In the genomic region with DNA sequence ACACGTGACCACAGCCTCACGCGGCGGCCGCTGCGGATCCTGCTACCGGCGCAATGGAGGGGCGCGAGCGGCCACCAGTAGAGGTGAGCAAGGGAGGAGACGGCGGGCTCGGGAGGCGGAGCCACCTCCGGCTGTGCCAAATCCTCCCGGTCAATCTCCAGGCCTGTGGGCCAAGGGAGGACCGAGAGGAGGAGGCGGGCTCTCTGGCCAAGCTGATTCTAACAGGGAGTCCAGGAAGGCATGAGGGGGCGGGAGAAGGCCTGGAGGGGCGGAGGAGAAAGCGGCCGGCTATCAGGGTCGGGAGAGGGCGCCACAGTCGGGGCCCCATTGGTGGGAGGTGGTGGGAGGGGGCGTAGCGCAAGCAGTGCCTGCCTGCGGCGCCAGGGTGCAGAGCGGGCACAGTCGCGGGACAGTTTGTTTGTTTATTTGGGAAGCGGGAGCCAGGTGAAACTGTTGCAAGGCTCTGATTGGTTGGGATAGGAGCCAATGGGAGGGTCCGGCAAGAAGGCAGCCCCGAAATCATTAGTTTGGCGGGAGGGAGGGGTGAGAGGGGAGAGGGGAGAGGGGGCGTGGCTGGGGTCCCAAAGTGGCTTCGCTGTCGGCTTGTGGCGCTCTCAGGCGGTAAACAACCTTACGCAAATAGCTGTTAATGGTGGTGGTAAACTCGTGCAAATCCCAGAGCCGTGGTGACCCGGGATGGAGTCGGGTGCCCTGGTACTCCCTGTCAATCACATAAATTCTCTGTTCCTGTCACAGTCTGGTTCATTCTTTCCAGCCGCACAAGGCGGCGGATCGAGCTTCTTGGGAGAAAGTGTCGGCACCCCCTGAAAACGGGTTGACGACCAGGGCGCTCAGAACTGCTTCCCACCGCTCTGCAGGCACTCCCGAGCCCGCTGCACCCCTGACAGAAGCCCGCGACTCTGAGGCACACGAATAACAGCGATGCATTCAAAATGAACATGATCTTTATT, we compare ENCODE assay signal across 8 cellular contexts. TPM values are rescaled to one million over a fixed set of nuclear protein-coding genes. Genes with fewer than 3 reads are reported as not detected.
DNase-seq lines count a peak whose midpoint lies in the region; ATAC-seq, FAIRE-seq and TF ChIP-seq lines count a peak whose summit lies in the region.

A gene (minus strand): TSS at position 55 of the 971 bp plus-strand sequence.

- no peak within 1 kb of the TSS for H3K9ac ChIP-seq in keratinocyte (ENCODE audit: control insufficient read depth, extremely low read depth, insufficient read depth, low read length)

- H3K79me2 ChIP-seq in keratinocyte (ENCODE audit: control insufficient read depth, insufficient read depth, low read length) = no peaks in the 10 kb centered on the region

- H3K9me3 Mint-ChIP-seq in activated CD4-positive, alpha-beta memory T cell treated with anti-CD3 and anti-CD28 coated beads, Interleukin-2, amount 10 ng/mL, durations not matched to agents 7 days and 5 days = no peaks in the 10 kb centered on the region

- H3K27ac ChIP-seq in heart left ventricle (no peak within 1 kb of the TSS), keratinocyte (ENCODE audit: control insufficient read depth, insufficient read depth, low read length) (no peak within 1 kb of the TSS), thyroid gland (peak within 1 kb of the TSS; percentile 40 to 59 (median 58)), RWPE1 (no peak within 1 kb of the TSS)

- no peaks in the 10 kb centered on the region for H3K9me1 ChIP-seq in keratinocyte (ENCODE audit: control insufficient read depth, extremely low read depth, insufficient read depth, low read length)

- H3K4me1 Mint-ChIP-seq in activated CD4-positive, alpha-beta memory T cell treated with anti-CD3 and anti-CD28 coated beads, Interleukin-2, amount 10 ng/mL, durations not matched to agents 7 days and 5 days = no peaks in the 10 kb centered on the region

- peak in 2 of 5 donors; percentile 22 to 44 for DNase-seq in heart left ventricle
- no peak for DNase-seq in Right ventricle myocardium inferior (ENCODE audit: missing footprints)
- DNase-seq in amniotic epithelial cell (ENCODE audit: low read depth) = peak; percentile 9
- DNase-seq in keratinocyte (ENCODE audit: low read depth, low spot score) = no peak
- DNase-seq in thyroid gland = peak; percentile 82 to 86
- DNase-seq in activated CD4-positive, alpha-beta memory T cell treated with anti-CD3 and anti-CD28 coated beads, Interleukin-2, amount 10 ng/mL, durations not matched to agents 7 days and 5 days = no peak
- DNase-seq in RWPE1 (ENCODE audit: low spot score) = no peak
- DNase-seq in MV-4-11 (lab: John Stamatoyannopoulos, UW) = no peak

- dilution Hi-C loops in keratinocyte (cut with MboI; ENCODE audit: extremely low pct_ligation_motif_present, low sequenced_read_pairs) = no loop called here

- TF ChIP-seq CTCF in heart left ventricle (IDR thresholded peaks at IDR 0.05) (no peak), keratinocyte (optimal IDR thresholded peaks at IDR 0.05 in 1 of 3, IDR thresholded peaks at IDR 0.05 in 1 of 3, conservative IDR thresholded peaks at IDR 0.05 in 1 of 3; ENCODE audit: extremely low read depth in 1 of 3, insufficient read depth in 2 of 3, low read length in 3 of 3) (no peak), thyroid gland (IDR thresholded peaks at IDR 0.05) (peak in 2 of 6 experiments; percentile 12 to 20), RWPE1 (conservative IDR thresholded peaks at IDR 0.05; ENCODE audit: low read depth) (no peak)

- H3K27ac Mint-ChIP-seq in activated CD4-positive, alpha-beta memory T cell treated with anti-CD3 and anti-CD28 coated beads, Interleukin-2, amount 10 ng/mL, durations not matched to agents 7 days and 5 days = no peak within 1 kb of the TSS

- H3K36me3 ChIP-seq in heart left ventricle (no peaks in the 10 kb centered on the region), keratinocyte (ENCODE audit: control insufficient read depth in 2 of 2, extremely low read depth in 1 of 2, insufficient read depth in 2 of 2, low read length in 2 of 2) (no peaks in the 10 kb centered on the region), thyroid gland (no peaks in the 10 kb centered on the region)

- POLR2A ChIA-PET in activated CD4-positive, alpha-beta memory T cell treated with anti-CD3 and anti-CD28 coated beads, Interleukin-2, amount 10 ng/mL, durations not matched to agents 7 days and 5 days (lab: Charles Lee) = no interaction called here
- POLR2A ChIA-PET in RWPE1 (lab: Yijun Ruan, JAX; ENCODE audit: low non-redundant PET) = no interaction called here

- H3K4me3 ChIP-seq in heart left ventricle = peak within 1 kb of the TSS in 11 of 12 donors; percentile 1 to 44 (median 35)
- peak within 1 kb of the TSS; percentile 7 to 44 (median 25) for H3K4me3 ChIP-seq in keratinocyte (ENCODE audit: control insufficient read depth in 2 of 3, extremely low read depth in 1 of 3, insufficient read depth in 2 of 3, low read depth in 1 of 3, low read length in 3 of 3)
- H3K4me3 ChIP-seq in thyroid gland (replicated peaks in 1 of 3) = peak within 1 kb of the TSS in 2 of 3 donors; percentile 23 to 25

- no peaks in the 10 kb centered on the region for H3K36me3 Mint-ChIP-seq in activated CD4-positive, alpha-beta memory T cell treated with anti-CD3 and anti-CD28 coated beads, Interleukin-2, amount 10 ng/mL, durations not matched to agents 7 days and 5 days (ENCODE audit: low read depth)

- FAIRE-seq in keratinocyte (lab: Jason Lieb, UNC) = no peak

- intact Hi-C loops in heart left ventricle (cut with DNase I) = no loop called here
- intact Hi-C loops in Right ventricle myocardium inferior (cut with DNase I) = no loop called here
- intact Hi-C loops in thyroid gland (cut with DNase I) = no loop called here

- no peak within 1 kb of the TSS for H3K4me3 Mint-ChIP-seq in activated CD4-positive, alpha-beta memory T cell treated with anti-CD3 and anti-CD28 coated beads, Interleukin-2, amount 10 ng/mL, durations not matched to agents 7 days and 5 days

- peak in 2 of 4 donors; percentile 18 to 28 for ATAC-seq in heart left ventricle
- no peak for ATAC-seq in Right ventricle myocardium inferior

- peak within 1 kb of the TSS; percentile 30 for H2AFZ ChIP-seq in keratinocyte (ENCODE audit: control insufficient read depth, low read length)

- no peaks in the 10 kb centered on the region for H4K20me1 ChIP-seq in keratinocyte (ENCODE audit: control insufficient read depth, extremely low read depth, insufficient read depth, low read length)

- H3K4me2 ChIP-seq in keratinocyte (ENCODE audit: control insufficient read depth, extremely low read depth, insufficient read depth, low read depth, low read length) = peak within 1 kb of the TSS; percentile 61

- H3K4me1 ChIP-seq in heart left ventricle (peaks cover 0 to 13% (median 0%) of the 10 kb centered on the region in 12 donors), keratinocyte (ENCODE audit: control insufficient read depth, extremely low read depth, insufficient read depth, low read length) (no peaks in the 10 kb centered on the region), thyroid gland (no peaks in the 10 kb centered on the region)

- peaks cover 27% of the 10 kb centered on the region for H3K27me3 Mint-ChIP-seq in activated CD4-positive, alpha-beta memory T cell treated with anti-CD3 and anti-CD28 coated beads, Interleukin-2, amount 10 ng/mL, durations not matched to agents 7 days and 5 days

- WGBS in heart left ventricle, 4 donors = 1 to 35% (median 17%) methylated on average over 56 to 62 of the region's 62 CpGs
- WGBS in thyroid gland, 2 donors = 1 to 13% methylated on average over 14 to 16 of the region's 62 CpGs

- no peaks in the 10 kb centered on the region for H3K9me3 ChIP-seq in heart left ventricle
- H3K9me3 ChIP-seq in keratinocyte (ENCODE audit: control insufficient read depth, low read depth, low read length) = peaks cover 2% of the 10 kb centered on the region
- no peaks in the 10 kb centered on the region for H3K9me3 ChIP-seq in thyroid gland

- peaks cover 0 to 87% (median 30%) of the 10 kb centered on the region in 9 donors for H3K27me3 ChIP-seq in heart left ventricle
- peaks cover 60% of the 10 kb centered on the region for H3K27me3 ChIP-seq in keratinocyte (ENCODE audit: control insufficient read depth, extremely low read depth, insufficient read depth, low read length)
- no peaks in the 10 kb centered on the region for H3K27me3 ChIP-seq in thyroid gland

- no peak for TF ChIP-seq POLR2A in heart left ventricle (IDR thresholded peaks at IDR 0.05)
- TF ChIP-seq POLR2A in thyroid gland (IDR thresholded peaks at IDR 0.05) = peak in 1 of 2 donors; percentile 40

- CTCF ChIA-PET in activated CD4-positive, alpha-beta memory T cell treated with anti-CD3 and anti-CD28 coated beads, Interleukin-2, amount 10 ng/mL, durations not matched to agents 7 days and 5 days (lab: Charles Lee) = no interaction called here
- CTCF ChIA-PET in RWPE1 (lab: Yijun Ruan, JAX) = interaction anchor here (0.7 kb wide), 1 partner anchor 17 kb away, joined by 3 read pairs; no protein-coding TSS in a partner anchor

RNA-seq across cellular contexts. Expression of the gene that starts here (rescaled TPM):
- under 1 TPM in 1 of 9 donors, not detected in 8; 0.11 TPM for total RNA-seq in heart left ventricle
- polyA plus RNA-seq in heart left ventricle = not detected
- total RNA-seq in Right ventricle myocardium inferior = not detected
- not detected in 3 replicates for polyA plus RNA-seq in keratinocyte
- polyA plus RNA-seq in keratinocyte (2011; ENCODE audit: low read depth) = not detected
- polyA plus RNA-seq in keratinocyte (2011; cell fraction: cytosol; rRNA removed) = not detected in 2 replicates
- polyA plus RNA-seq in keratinocyte (2011; cell fraction: nucleus; rRNA removed) = not detected in 2 replicates
- not detected in 2 replicates for polyA plus RNA-seq in keratinocyte (2012; ENCODE audit: low replicate concordance)
- polyA minus RNA-seq in keratinocyte = 0.13 TPM in 1 of 3 replicates, not detected in the others
- polyA minus RNA-seq in keratinocyte (2011; cell fraction: cytosol; rRNA and poly(A)+ RNA removed) = not detected
- polyA minus RNA-seq in keratinocyte (2011; cell fraction: nucleus; rRNA and poly(A)+ RNA removed) = not detected in 2 replicates
- 10 to 100 TPM in 2 of 4 donors, 1 to 10 TPM in 2; 2.7 to 11.9 (median 10.5) TPM for total RNA-seq in thyroid gland
- total RNA-seq in activated CD4-positive, alpha-beta memory T cell treated with anti-CD3 and anti-CD28 coated beads, Interleukin-2, amount 10 ng/mL, durations not matched to agents 7 days and 5 days = not detected

Comparison
In these comparisons a context has a peak if more than half of its experiments do, and no peak if none do; other contexts are left out.
1. DNase-seq: peak in amniotic epithelial cell (single experiment) and thyroid gland (2 of 2); none in Right ventricle myocardium inferior (single experiment), keratinocyte (single experiment), activated CD4-positive, alpha-beta memory T cell treated with anti-CD3 and anti-CD28 coated beads, Interleukin-2, amount 10 ng/mL, durations not matched to agents 7 days and 5 days (single experiment), RWPE1 (single experiment) and MV-4-11 (single experiment).
2. H3K27ac ChIP-seq: peak in thyroid gland (3 of 3); none in heart left ventricle (0 of 12), keratinocyte (single experiment) and RWPE1 (single experiment).
3. Peak in every context shown above with its lines, with median percentiles within 50 percentile points of each other: H3K4me3 ChIP-seq.